Comparison of ENCODE assay signal across 15 cellular contexts in the genomic region with DNA sequence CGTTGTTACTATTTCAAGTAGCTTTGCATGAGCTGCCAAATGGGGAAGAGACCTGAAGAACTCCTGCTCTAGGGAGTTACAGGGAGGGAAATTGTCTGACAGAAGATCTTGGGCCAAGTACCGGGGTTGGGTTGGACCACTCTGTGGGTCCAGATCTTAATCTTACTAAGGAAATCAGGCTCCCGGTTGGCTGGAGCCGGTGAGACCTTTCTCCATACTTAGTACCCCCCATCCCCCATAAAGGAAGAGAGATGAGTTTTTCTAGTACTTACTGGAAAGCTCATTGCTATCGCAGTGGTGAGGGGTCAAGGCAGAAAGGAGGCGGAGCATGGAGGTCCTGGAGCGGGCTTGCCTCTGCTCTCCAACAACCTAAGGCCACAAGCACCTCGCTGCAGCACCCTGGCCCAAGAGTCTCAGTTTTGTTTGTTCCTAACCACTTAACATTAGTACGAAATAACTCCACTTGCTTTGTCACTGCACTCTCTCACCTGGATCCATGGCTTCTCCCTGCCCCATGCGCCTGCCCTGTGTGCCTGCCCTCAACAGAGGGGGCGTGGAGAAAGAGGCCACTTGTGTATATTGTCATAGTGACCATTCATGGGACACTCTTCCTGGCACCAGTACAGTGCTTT. TPM values are rescaled to one million over a fixed set of nuclear protein-coding genes. Genes with fewer than 3 reads are reported as not detected.
DNase-seq lines count a peak whose midpoint lies in the region; ATAC-seq and TF ChIP-seq lines count a peak whose summit lies in the region.
"Had no signal": no experiment of that assay in that cellular context is flagged by ENCODE, and none has a peak within 500 bp of the region (broad histone marks: within the 10 kb centered on the region; RNA-seq: fewer than 3 reads in every experiment).

No MANE protein-coding gene starts in this region.

- H2AFZ ChIP-seq in neural progenitor cell (replicated peaks) = no peak overlapping the region

- no peaks in the 10 kb centered on the region for H3K4me1 Mint-ChIP-seq in activated T-helper 17 cell treated with anti-CD3 and anti-CD28 coated beads, Interleukin-2, amount 50 U/mL, for 72 hours
- peaks cover 2% of the 10 kb centered on the region for H3K4me1 Mint-ChIP-seq in neural progenitor cell

- H3K9ac ChIP-seq in neural progenitor cell = no peak overlapping the region

- DNase-seq in left ventricle myocardium superior = no peak
- no peak for DNase-seq in neural progenitor cell (ENCODE audit: low spot score)
- DNase-seq in testis = no peak
- no peak for DNase-seq in stimulated activated CD4-positive, alpha-beta T cell treated with anti-CD3 and anti-CD28 coated beads, Interleukin-4, amount 100 ng/mL, for 1 hour
- DNase-seq in NCI-H187 treated with DMSO at 0.1 percent for 48 hours (lab: John Stamatoyannopoulos, UW) = no peak
- no peak for DNase-seq in RPMI8226
- DNase-seq: Calu3; CD4-positive, alpha-beta T cell; DMS79; MV-4-11; NCI-H1436 treated with DMSO at 0.1 percent for 48 hours; PC-3 had no signal

- H3K27me3 ChIP-seq in neural progenitor cell (no peaks in the 10 kb centered on the region), testis (no peaks in the 10 kb centered on the region)

- H3K4me3 Mint-ChIP-seq in activated T-helper 17 cell treated with anti-CD3 and anti-CD28 coated beads, Interleukin-2, amount 50 U/mL, for 72 hours = no peak overlapping the region
- H3K4me3 Mint-ChIP-seq in neural progenitor cell = no peak overlapping the region
- H3K4me3 Mint-ChIP-seq: B cell; CD4-positive, alpha-beta T cell had no signal

- H3K4me2 ChIP-seq in neural progenitor cell = no peak overlapping the region

- ATAC-seq in activated T-helper 17 cell treated with anti-CD3 and anti-CD28 coated beads, Interleukin-2, amount 50 U/mL, for 72 hours (replicated peaks) = no peak
- peak; percentile 16 for ATAC-seq in left ventricle myocardium superior
- ATAC-seq: GM12878, PC-3 had no signal

- H3K27ac Mint-ChIP-seq in activated T-helper 17 cell treated with anti-CD3 and anti-CD28 coated beads, Interleukin-2, amount 50 U/mL, for 72 hours = peak overlapping the region; percentile 29
- H3K27ac Mint-ChIP-seq in neural progenitor cell = peak overlapping the region; percentile 93
- H3K27ac Mint-ChIP-seq: B cell; CD4-positive, alpha-beta T cell had no signal

- H4K20me1 ChIP-seq in neural progenitor cell (ENCODE audit: low read depth) = no peaks in the 10 kb centered on the region

- H3K9me3 ChIP-seq in neural progenitor cell (ENCODE audit: low read depth) (no peaks in the 10 kb centered on the region), testis (no peaks in the 10 kb centered on the region)

- WGBS in testis, 2 donors = 59 to 69% methylated on average over 11 of the region's 11 CpGs

- H3K4me3 ChIP-seq in neural progenitor cell = no peak overlapping the region
- H3K4me3 ChIP-seq in testis = no peak overlapping the region
- H3K4me3 ChIP-seq: GM12878 had no signal

- H3K27ac ChIP-seq in neural progenitor cell (no peak overlapping the region), testis (peak overlapping the region; percentile 55 to 71)

- no peaks in the 10 kb centered on the region for H3K9me3 Mint-ChIP-seq in activated T-helper 17 cell treated with anti-CD3 and anti-CD28 coated beads, Interleukin-2, amount 50 U/mL, for 72 hours
- H3K9me3 Mint-ChIP-seq in neural progenitor cell = no peaks in the 10 kb centered on the region
- H3K9me3 Mint-ChIP-seq: CD4-positive, alpha-beta T cell had no signal

- H3K27me3 Mint-ChIP-seq in activated T-helper 17 cell treated with anti-CD3 and anti-CD28 coated beads, Interleukin-2, amount 50 U/mL, for 72 hours = no peaks in the 10 kb centered on the region
- H3K27me3 Mint-ChIP-seq in neural progenitor cell (ENCODE audit: insufficient read depth, low read depth) = no peaks in the 10 kb centered on the region
- H3K27me3 Mint-ChIP-seq: B cell; CD4-positive, alpha-beta T cell had no signal

- intact Hi-C loops in left ventricle myocardium superior (cut with micrococcal nuclease) (no loop called here), testis (cut with DNase I; ENCODE audit: low total_unique reads) (no loop called here)

- H3K36me3 ChIP-seq in neural progenitor cell (no peaks in the 10 kb centered on the region), testis (ENCODE audit: low read depth, missing control alignments) (no peaks in the 10 kb centered on the region)

- no peaks in the 10 kb centered on the region for H3K79me2 ChIP-seq in neural progenitor cell (ENCODE audit: low read depth)

- H3F3A ChIP-seq in neural progenitor cell (ENCODE audit: low read depth) = no peaks in the 10 kb centered on the region

- H3K36me3 Mint-ChIP-seq in activated T-helper 17 cell treated with anti-CD3 and anti-CD28 coated beads, Interleukin-2, amount 50 U/mL, for 72 hours (ENCODE audit: low read depth) = peaks cover 46% of the 10 kb centered on the region
- peaks cover 17% of the 10 kb centered on the region for H3K36me3 Mint-ChIP-seq in neural progenitor cell

- H3K4me1 ChIP-seq in neural progenitor cell (no peaks in the 10 kb centered on the region), testis (peaks cover 24% of the 10 kb centered on the region)

- TF ChIP-seq CTCF in neural progenitor cell (IDR thresholded peaks at IDR 0.05) = no peak
- no peak for TF ChIP-seq CTCF in testis (IDR thresholded peaks at IDR 0.05)

- TF ChIP-seq POLR2A in testis (IDR thresholded peaks at IDR 0.05) = no peak

RNA-seq across cellular contexts. Expression of a gene that starts 6.8 kb away (rescaled TPM):
- total RNA-seq in activated T-helper 17 cell treated with anti-CD3 and anti-CD28 coated beads, Interleukin-2, amount 50 U/mL, for 72 hours = 10 to 100 TPM; 23.8 to 31.1 TPM
- total RNA-seq in left ventricle myocardium superior (13.2 TPM), neural progenitor cell (ENCODE audit: low replicate concordance) (58.4 and 58.9 TPM in 2 replicates), testis (10 to 100 TPM; 43.3 to 45.2 TPM)
- polyA plus RNA-seq in testis (ENCODE audit: insufficient read depth, low read depth, low replicate concordance) = 42.2 TPM

RNA-seq across cellular contexts. Expression of a gene that starts 16.5 kb away (rescaled TPM):
- total RNA-seq in activated T-helper 17 cell treated with anti-CD3 and anti-CD28 coated beads, Interleukin-2, amount 50 U/mL, for 72 hours = 10 to 100 TPM; 58.6 to 90.5 TPM
- 130 TPM for total RNA-seq in left ventricle myocardium superior
- total RNA-seq in neural progenitor cell (ENCODE audit: low replicate concordance) = 94.7 and 100 TPM in 2 replicates
- total RNA-seq in testis = 100 to 1,000 TPM in 1 of 2 donors, 10 to 100 TPM in 1; 93.2 to 104 TPM
- 130 TPM for polyA plus RNA-seq in testis (ENCODE audit: insufficient read depth, low read depth, low replicate concordance)

RNA-seq across cellular contexts. Expression of a gene that starts 22.2 kb away (rescaled TPM):
- total RNA-seq in activated T-helper 17 cell treated with anti-CD3 and anti-CD28 coated beads, Interleukin-2, amount 50 U/mL, for 72 hours = 10 to 100 TPM; 13.2 to 16.2 TPM
- total RNA-seq in left ventricle myocardium superior (108 TPM), neural progenitor cell (ENCODE audit: low replicate concordance) (0.88 and 4.2 TPM in 2 replicates), testis (10 to 100 TPM; 28.3 to 30.2 TPM)
- polyA plus RNA-seq in testis (ENCODE audit: insufficient read depth, low read depth, low replicate concordance) = 43.9 TPM
